Comparison of ENCODE assay signal across 8 cellular contexts in the genomic region with DNA sequence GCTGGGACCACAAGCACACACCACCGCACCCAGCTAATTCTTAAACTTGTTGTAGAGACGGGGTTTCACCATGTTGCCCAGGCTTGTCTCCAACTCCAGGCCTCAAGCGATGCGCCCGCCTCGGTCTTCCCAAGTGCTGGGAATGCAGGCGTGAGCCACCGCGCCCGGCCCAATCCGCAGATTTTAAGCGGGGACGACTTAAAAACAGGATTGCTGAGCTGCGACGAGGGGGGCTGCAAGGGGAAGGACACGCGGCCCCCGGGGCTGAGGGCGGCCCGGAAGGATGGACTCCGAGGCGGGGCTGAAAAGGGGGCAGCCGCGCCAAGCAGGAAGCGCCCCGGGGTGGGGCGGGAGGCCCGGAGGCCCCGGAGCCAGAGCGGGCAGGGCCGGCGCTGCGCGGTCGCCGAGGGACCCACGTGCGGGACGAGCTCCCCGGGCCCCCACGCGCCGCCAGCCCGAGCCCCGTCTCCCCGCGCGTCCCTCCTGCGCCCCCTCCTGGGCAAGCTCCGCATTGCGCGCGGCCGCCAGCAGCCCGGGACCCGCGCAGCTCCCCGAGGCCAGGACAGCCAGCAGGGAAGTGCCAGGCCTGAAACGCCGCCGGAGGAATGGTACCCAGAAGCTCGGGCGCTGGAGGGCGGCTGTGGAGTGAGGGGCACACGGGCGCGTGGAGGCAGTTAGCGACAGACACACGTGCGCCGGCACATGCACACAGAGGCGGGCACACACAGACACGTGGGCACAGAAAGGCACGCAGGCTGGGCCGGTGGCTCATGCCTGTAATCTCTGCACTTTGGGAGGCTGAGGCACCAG. TPM values are rescaled to one million over a fixed set of nuclear protein-coding genes. Genes with fewer than 3 reads are reported as not detected.
DNase-seq lines count a peak whose midpoint lies in the region; ATAC-seq and TF ChIP-seq lines count a peak whose summit lies in the region.

No MANE protein-coding gene starts in this region.

- H3K9me3 Mint-ChIP-seq in MCF 10A (ENCODE audit: unreplicated experiment) = no peaks in the 10 kb centered on the region
- H3K9me3 Mint-ChIP-seq in immature natural killer cell = no peaks in the 10 kb centered on the region

- peaks cover 11% of the 10 kb centered on the region for H3K36me3 Mint-ChIP-seq in MCF 10A (ENCODE audit: insufficient read depth, unreplicated experiment)
- H3K36me3 Mint-ChIP-seq in immature natural killer cell = no peaks in the 10 kb centered on the region

- H3K4me1 Mint-ChIP-seq in MCF 10A (ENCODE audit: insufficient read depth, unreplicated experiment) = peaks cover 5% of the 10 kb centered on the region
- peaks cover 18 to 29% of the 10 kb centered on the region in 2 donors for H3K4me1 Mint-ChIP-seq in immature natural killer cell

- intact Hi-C loops in MCF 10A (cut with micrococcal nuclease) = no loop called here

- CTCF ChIA-PET in MCF 10A (lab: Yijun Ruan, JAX) = interaction anchor here (0.6 to 5.2 kb wide), 43 partner anchors 8 to 603 kb away, joined by 3 to 129 read pairs (median 4); partner anchors contain the start of genes CALML6 and GABRD

- peak; percentile 95 for TF ChIP-seq CTCF in LNCAP (IDR thresholded peaks at IDR 0.05)
- peak; percentile 70 for TF ChIP-seq CTCF in WI38 (IDR thresholded peaks at IDR 0.05; ENCODE audit: low read depth, low read length)
- TF ChIP-seq CTCF in MCF 10A (IDR thresholded peaks at IDR 0.05; ENCODE audit: unreplicated experiment) = peak; percentile 88

- H3K27ac Mint-ChIP-seq in MCF 10A (ENCODE audit: low read depth, unreplicated experiment) = no peak overlapping the region
- no peak overlapping the region for H3K27ac Mint-ChIP-seq in immature natural killer cell

- POLR2A ChIA-PET in MCF 10A (lab: Yijun Ruan, JAX) = interaction anchor here (1.5 to 1.6 kb wide), 2 partner anchors 84 to 135 kb away, joined by 3 to 8 read pairs; no protein-coding TSS in a partner anchor

- DNase-seq in ELR (ENCODE audit: low read depth) (peak; percentile 52), MCF 10A (ENCODE audit: unreplicated experiment) (peak; percentile 56), immature natural killer cell (peak; percentile 79 to 80 (median 80))
- DNase-seq in stimulated activated CD4-positive, alpha-beta T cell treated with anti-CD3 and anti-CD28 coated beads, Interleukin-15, amount 100 ng/mL, for 1 hour (ENCODE audit: low read depth in 1 of 2, low spot score in 1 of 2) = peak; percentile 60 to 80

- no peak overlapping the region for H3K4me3 ChIP-seq in WI38 (ENCODE audit: low read depth, low read length)

- ATAC-seq in HG02571 (IDR thresholded peaks at IDR 0.05; ENCODE audit: unreplicated experiment) (no peak), GM21423 (IDR thresholded peaks at IDR 0.05; ENCODE audit: unreplicated experiment) (no peak)

- no TSS peak for BruUV-seq in MCF 10A (replicated peaks; lab: Mats Ljungman, UMichigan)

- no peaks in the 10 kb centered on the region for H3K27me3 Mint-ChIP-seq in MCF 10A (ENCODE audit: insufficient read depth, unreplicated experiment)
- H3K27me3 Mint-ChIP-seq in immature natural killer cell (ENCODE audit: low read depth in 3 of 3) = peaks cover 6 to 11% (median 6%) of the 10 kb centered on the region in 3 donors

- H3K4me3 Mint-ChIP-seq in MCF 10A (ENCODE audit: unreplicated experiment) (no peak overlapping the region), immature natural killer cell (peak overlapping the region; percentile 2 to 67 (median 39))

RNA-seq across cellular contexts. Expression of gene PRKCZ, which starts 5.5 kb away (rescaled TPM):
- 20.3 and 24.9 TPM in 2 replicates for total RNA-seq in MCF 10A (2022)
- 10 to 100 TPM in 1 of 3 donors, 1 to 10 TPM in 2; 7.5 to 14.0 (median 9.4) TPM for polyA plus RNA-seq in immature natural killer cell

RNA-seq across cellular contexts. Expression of gene GABRD, which starts 25.6 kb away (rescaled TPM):
- total RNA-seq in MCF 10A (2022) = not detected in 2 replicates
- polyA plus RNA-seq in immature natural killer cell = not detected

RNA-seq across cellular contexts. Expression of gene CFAP74, which starts 41.1 kb away (rescaled TPM):
- not detected in 2 replicates for total RNA-seq in MCF 10A (2022)
- polyA plus RNA-seq in immature natural killer cell = not detected
